Comparison of ENCODE assay signal across 12 cellular contexts in genomic region chr11:11313426-11313825, GRCh38. TPM values are rescaled to one million over a fixed set of nuclear protein-coding genes. Genes with fewer than 3 reads are reported as not detected.
A peak's percentile ranks its signal among the peaks of the same experiment; 100 is the strongest.
DNase-seq lines count a peak whose midpoint lies in the region; ATAC-seq, FAIRE-seq and TF ChIP-seq lines count a peak whose summit lies in the region.
"Had no signal": no experiment of that assay in that cellular context is flagged by ENCODE, and none has a peak within 500 bp of the region (broad histone marks: within the 10 kb centered on the region; RNA-seq: fewer than 3 reads in every experiment).

No MANE protein-coding gene starts in this region.

- FAIRE-seq in bronchial epithelial cell (lab: Jason Lieb, UNC) = peak; percentile 99

- no peaks in the 10 kb centered on the region for H3K9me3 ChIP-seq in MG63
- no peaks in the 10 kb centered on the region for H3K9me3 ChIP-seq in colonic mucosa

- no peak overlapping the region for H3K9ac ChIP-seq in colonic mucosa (ENCODE audit: low read depth in 2 of 2, low read length in 2 of 2)

- no peaks in the 10 kb centered on the region for H3K36me3 ChIP-seq in MG63
- H3K36me3 ChIP-seq in bronchial epithelial cell (ENCODE audit: control insufficient read depth, insufficient read depth, low read length) = no peaks in the 10 kb centered on the region
- H3K36me3 ChIP-seq in colonic mucosa = no peaks in the 10 kb centered on the region

- TF ChIP-seq CTCF in bronchial epithelial cell (IDR thresholded peaks at IDR 0.05; ENCODE audit: insufficient read depth, low read length, severe bottlenecking) (no peak), colonic mucosa (IDR thresholded peaks at IDR 0.05) (no peak)

- H3K27me3 ChIP-seq in MG63 (no peaks in the 10 kb centered on the region), bronchial epithelial cell (ENCODE audit: control insufficient read depth, insufficient read depth, low read length) (no peaks in the 10 kb centered on the region), colonic mucosa (no peaks in the 10 kb centered on the region)

- H3K27ac ChIP-seq in colonic mucosa = no peak overlapping the region

- ATAC-seq in left lobe of liver = peak; percentile 58
- no peak for ATAC-seq in GM18858 (IDR thresholded peaks at IDR 0.05; ENCODE audit: unreplicated experiment)
- no peak for ATAC-seq in HG03460 (IDR thresholded peaks at IDR 0.05; ENCODE audit: unreplicated experiment)

- peak; percentile 2 for DNase-seq in ACHN
- DNase-seq in MG63 = peak; percentile 88
- peak; percentile 100 for DNase-seq in bronchial epithelial cell (ENCODE audit: low read depth)
- DNase-seq in left lobe of liver (ENCODE audit: low spot score) = no peak
- no peak for DNase-seq in colonic mucosa
- no peak for DNase-seq in activated CD4-positive, CD25-positive, alpha-beta regulatory T cell treated with anti-CD3 and anti-CD28 coated beads, Interleukin-2, amount 50 U/mL, for 72 hours
- DNase-seq: activated CD4-positive, alpha-beta T cell treated with anti-CD3 and anti-CD28 coated beads, Interleukin-2, amount 50 U/mL, for 1 hour; NCI-H1092; RPMI8226; stimulated activated CD4-positive, alpha-beta T cell treated with anti-CD3 and anti-CD28 coated beads, Interleukin-12 subunit alpha, Interleukin-12 subunit beta, amount 100 ng/mL, for 4 hours had no signal

- in situ Hi-C loops in ACHN (cut with HindIII; ENCODE audit: low pct_ligation_motif_present, low pct_unique_long_range_greater_than_20kb, low sequenced_read_pairs) = no loop called here

- intact Hi-C loops in colonic mucosa (cut with DNase I) = no loop called here

- no peaks in the 10 kb centered on the region for H3K4me1 ChIP-seq in colonic mucosa

- no peak overlapping the region for H3K4me3 ChIP-seq in MG63
- no peak overlapping the region for H3K4me3 ChIP-seq in bronchial epithelial cell (ENCODE audit: low read depth, low read length)
- no peak overlapping the region for H3K4me3 ChIP-seq in colonic mucosa

RNA-seq across cellular contexts. Expression of gene CSNK2A3, which starts 39.6 kb away (rescaled TPM):
- 5.0 and 6.3 TPM in 2 replicates for total RNA-seq in MG63 (2014; rRNA removed; shearing (Covaris generic); ENCODE audit: low replicate concordance)
- total RNA-seq in bronchial epithelial cell (2.1 and 2.8 TPM in 2 replicates), left lobe of liver (0.58 TPM), colonic mucosa (under 1 TPM; 0.57 to 0.64 TPM)

Comparison
In these comparisons a context has a peak if more than half of its experiments do, and no peak if none do; other contexts are left out.
1. DNase-seq: peak in ACHN (single experiment), MG63 (single experiment) and bronchial epithelial cell (single experiment); none in left lobe of liver (single experiment), colonic mucosa (single experiment) and activated CD4-positive, CD25-positive, alpha-beta regulatory T cell treated with anti-CD3 and anti-CD28 coated beads, Interleukin-2, amount 50 U/mL, for 72 hours (single experiment).